In the genomic region with DNA sequence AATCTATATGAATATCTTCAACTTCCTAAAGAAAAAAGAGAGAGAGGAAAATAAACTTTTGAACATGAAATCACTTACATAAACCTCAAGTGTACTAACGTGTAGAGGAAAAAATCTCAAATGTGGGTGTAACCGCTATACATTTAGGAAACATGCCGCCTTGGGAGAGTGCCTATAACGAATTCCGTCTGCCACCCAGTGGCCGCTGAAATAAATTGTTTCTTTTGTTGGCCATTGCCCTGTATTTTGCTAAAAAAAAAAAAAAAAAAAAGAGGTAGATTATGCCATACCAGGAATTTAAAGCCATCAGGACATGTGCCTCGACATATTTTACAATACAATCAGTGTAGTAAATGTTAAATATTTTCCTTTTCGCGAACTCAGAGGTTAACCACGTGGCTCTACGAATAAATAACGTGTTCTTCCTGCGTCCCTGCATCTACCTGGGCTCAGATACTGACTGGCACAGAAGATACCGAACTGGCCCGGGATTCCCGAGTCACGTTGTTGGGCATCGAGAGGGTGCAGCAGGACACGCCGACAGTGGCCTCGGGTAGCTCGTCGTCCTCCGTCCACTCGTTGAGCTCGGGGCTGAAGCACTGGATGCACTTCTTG, we compare ENCODE assay signal across 8 cellular contexts. TPM values are rescaled to one million over a fixed set of nuclear protein-coding genes. Genes with fewer than 3 reads are reported as not detected.
A peak's percentile ranks its signal among the peaks of the same experiment; 100 is the strongest.
DNase-seq lines count a peak whose midpoint lies in the region; ATAC-seq and TF ChIP-seq lines count a peak whose summit lies in the region.

No MANE protein-coding gene starts in this region.

- H2AFZ ChIP-seq in Loucy (ENCODE audit: low read length): peak overlapping the region; percentile 100

- peaks cover 11% of the 10 kb centered on the region for H3K36me3 Mint-ChIP-seq in Caco-2 (ENCODE audit: insufficient read depth, unreplicated experiment)
- H3K36me3 Mint-ChIP-seq in activated naive CD4-positive, alpha-beta T cell treated with anti-CD3 and anti-CD28 coated beads for 36 hours (ENCODE audit: low read depth): no peaks in the 10 kb centered on the region

- in situ Hi-C loops in transverse colon (cut with MboI; ENCODE audit: low pct_ligation_motif_present in 1 of 4, low pct_unique_long_range_greater_than_20kb in 1 of 4, low sequenced_read_pairs in 3 of 4): loop anchor here in 1 of 4 donors (25.0 kb wide), 1 partner anchor 114 kb away; a partner anchor contains a TSS

- no peak overlapping the region for H3K27ac ChIP-seq in ovary
- H3K27ac ChIP-seq in transverse colon: peak overlapping the region; percentile 74 to 90 (median 82)

- peak; percentile 81 to 83 for DNase-seq in Caco-2
- DNase-seq in SIG-M5 treated with dmso at 0.1 percent for 504 hours (lab: John Stamatoyannopoulos, UW; ENCODE audit: unreplicated experiment): peak; percentile 82
- peak; percentile 84 for DNase-seq in activated naive CD4-positive, alpha-beta T cell treated with anti-CD3 and anti-CD28 coated beads for 36 hours
- peak; percentile 77 for DNase-seq in glomerular visceral epithelial cell (ENCODE audit: extremely low spot score)
- peak; percentile 32 to 55 (median 46) for DNase-seq in ovary
- peak; percentile 84 for DNase-seq in transverse colon

- H3K4me1 Mint-ChIP-seq in Caco-2 (ENCODE audit: low read depth, unreplicated experiment): peaks cover 10% of the 10 kb centered on the region
- peaks cover 28% of the 10 kb centered on the region for H3K4me1 Mint-ChIP-seq in activated naive CD4-positive, alpha-beta T cell treated with anti-CD3 and anti-CD28 coated beads for 36 hours (ENCODE audit: low read depth)

- H3F3A ChIP-seq in Loucy (ENCODE audit: low read depth): no peaks in the 10 kb centered on the region

- no peaks in the 10 kb centered on the region for H4K20me1 ChIP-seq in Loucy (ENCODE audit: insufficient read depth, low read length, poor library complexity, severe bottlenecking)

- TF ChIP-seq EP300 in ovary (IDR thresholded peaks at IDR 0.05) (no peak), transverse colon (IDR thresholded peaks at IDR 0.05; ENCODE audit: low read depth) (no peak)

- no peaks in the 10 kb centered on the region for H3K36me3 ChIP-seq in Caco-2 (ENCODE audit: control insufficient read depth, insufficient read depth, low read length)
- H3K36me3 ChIP-seq in Loucy (ENCODE audit: insufficient read depth, low read length): no peaks in the 10 kb centered on the region
- H3K36me3 ChIP-seq in ovary: no peaks in the 10 kb centered on the region
- no peaks in the 10 kb centered on the region for H3K36me3 ChIP-seq in transverse colon

- no peaks in the 10 kb centered on the region for H3K9me3 ChIP-seq in Caco-2
- no peaks in the 10 kb centered on the region for H3K9me3 ChIP-seq in Loucy (ENCODE audit: insufficient read depth, low read depth, low read length)
- no peaks in the 10 kb centered on the region for H3K9me3 ChIP-seq in ovary
- H3K9me3 ChIP-seq in transverse colon: no peaks in the 10 kb centered on the region

- H3K9me3 Mint-ChIP-seq in Caco-2 (ENCODE audit: unreplicated experiment): no peaks in the 10 kb centered on the region
- no peaks in the 10 kb centered on the region for H3K9me3 Mint-ChIP-seq in activated naive CD4-positive, alpha-beta T cell treated with anti-CD3 and anti-CD28 coated beads for 36 hours

- H3K4me3 Mint-ChIP-seq in Caco-2 (ENCODE audit: unreplicated experiment): peak overlapping the region; percentile 99
- peak overlapping the region; percentile 85 for H3K4me3 Mint-ChIP-seq in activated naive CD4-positive, alpha-beta T cell treated with anti-CD3 and anti-CD28 coated beads for 36 hours

- H3K4me3 ChIP-seq in Caco-2 (ENCODE audit: low read depth, low read length): peak overlapping the region; percentile 53
- H3K4me3 ChIP-seq in Loucy (ENCODE audit: low read length, poor library complexity, severe bottlenecking): peak overlapping the region; percentile 91
- peak overlapping the region; percentile 47 for H3K4me3 ChIP-seq in ovary
- H3K4me3 ChIP-seq in transverse colon: peak overlapping the region; percentile 10 to 70 (median 46)

- TF ChIP-seq POLR2A in ovary (IDR thresholded peaks at IDR 0.05) (no peak), transverse colon (IDR thresholded peaks at IDR 0.05) (no peak)

- peak overlapping the region; percentile 99 for H3K27ac Mint-ChIP-seq in Caco-2 (ENCODE audit: unreplicated experiment)
- H3K27ac Mint-ChIP-seq in activated naive CD4-positive, alpha-beta T cell treated with anti-CD3 and anti-CD28 coated beads for 36 hours: no peak overlapping the region

- no peaks in the 10 kb centered on the region for H3K27me3 Mint-ChIP-seq in Caco-2 (ENCODE audit: insufficient read depth, unreplicated experiment)
- no peaks in the 10 kb centered on the region for H3K27me3 Mint-ChIP-seq in activated naive CD4-positive, alpha-beta T cell treated with anti-CD3 and anti-CD28 coated beads for 36 hours (ENCODE audit: low read depth)

- H3K27me3 ChIP-seq in Caco-2 (replicated peaks; ENCODE audit: control insufficient read depth, insufficient read depth, low read length): no peaks in the 10 kb centered on the region
- no peaks in the 10 kb centered on the region for H3K27me3 ChIP-seq in Loucy (ENCODE audit: insufficient read depth, low read length, poor library complexity, severe bottlenecking)
- H3K27me3 ChIP-seq in ovary: no peaks in the 10 kb centered on the region
- no peaks in the 10 kb centered on the region for H3K27me3 ChIP-seq in transverse colon

- BruUV-seq in Caco-2 (replicated peaks; lab: Mats Ljungman, UMichigan): no TSS peak

- intact Hi-C loops in Caco-2 (cut with micrococcal nuclease; ENCODE audit: unreplicated experiment) (loop anchor here (1.0 kb wide), 3 partner anchors 36 to 158 kb away; a partner anchor contains a TSS), ovary (cut with DNase I) (loop anchor here in 3 of 4 donors (5.0 to 10.0 kb wide), 3 partner anchors 104 to 136 kb away; a partner anchor contains a TSS), transverse colon (cut with DNase I; ENCODE audit: low total_unique reads) (loop anchor here (2.0 to 10.0 kb wide), 2 partner anchors 106 to 146 kb away; a partner anchor contains a TSS)
- intact Hi-C loops in activated naive CD4-positive, alpha-beta T cell treated with anti-CD3 and anti-CD28 coated beads for 36 hours (cut with micrococcal nuclease): loop anchor here (1.0 to 5.0 kb wide), 5 partner anchors 107 to 304 kb away; a partner anchor contains a TSS

- CTCF ChIA-PET in Caco-2 (lab: Charles Lee): interaction anchor here (0.6 to 1.9 kb wide), 17 partner anchors 19 to 927 kb away, joined by 3 to 29 read pairs (median 5); a partner anchor contains a TSS
- CTCF ChIA-PET in activated naive CD4-positive, alpha-beta T cell treated with anti-CD3 and anti-CD28 coated beads for 36 hours (lab: Charles Lee): interaction anchor here (0.5 to 4.7 kb wide), 24 partner anchors 10 to 440 kb away, joined by 3 to 90 read pairs (median 4); a partner anchor contains a TSS

- peak overlapping the region; percentile 84 for H3K9ac ChIP-seq in Loucy (ENCODE audit: low read depth, low read length, poor library complexity, severe bottlenecking)

- H3K79me2 ChIP-seq in Loucy (ENCODE audit: insufficient read depth, low read length): no peaks in the 10 kb centered on the region

- 2 to 4% (median 3%) methylated on average over 26 of the region's 26 CpGs for WGBS in ovary, 3 donors
- WGBS in transverse colon (ENCODE audit: low coverage in 1 of 2), 2 donors: 2 to 7% methylated on average over 6 to 26 of the region's 26 CpGs

- peaks cover 6% of the 10 kb centered on the region; the same call in 1 of the 2 replicates for H3K4me1 ChIP-seq in Caco-2
- H3K4me1 ChIP-seq in Loucy (ENCODE audit: insufficient read depth, low read length, poor library complexity, severe bottlenecking): peaks cover 49% of the 10 kb centered on the region
- H3K4me1 ChIP-seq in ovary (ENCODE audit: insufficient read depth): peaks cover 7% of the 10 kb centered on the region
- H3K4me1 ChIP-seq in transverse colon: peaks cover 0 to 13% (median 5%) of the 10 kb centered on the region in 4 donors

- H3K9me2 ChIP-seq in Loucy (replicated peaks; ENCODE audit: low read depth, low read length): no peaks in the 10 kb centered on the region

- peak; percentile 29 for ATAC-seq in GM21619 (IDR thresholded peaks at IDR 0.05; ENCODE audit: unreplicated experiment)

- TF ChIP-seq CTCF in Caco-2 (IDR thresholded peaks at IDR 0.05; ENCODE audit: insufficient read depth in 1 of 2, low read depth in 1 of 2, low read length in 1 of 2, severe bottlenecking in 1 of 2, unreplicated experiment in 1 of 2) (peak; percentile 25 to 60), Loucy (conservative IDR thresholded peaks at IDR 0.05; ENCODE audit: low read length) (peak; percentile 61), ovary (IDR thresholded peaks at IDR 0.05) (peak in 1 of 3 donors; percentile 26), transverse colon (IDR thresholded peaks at IDR 0.05) (peak; percentile 33 to 51 (median 49))

- POLR2A ChIA-PET in Caco-2 (lab: Charles Lee): interaction anchor here (0.5 to 1.8 kb wide), 7 partner anchors 18 to 158 kb away, joined by 4 to 18 read pairs (median 6); a partner anchor contains a TSS

- peak overlapping the region; percentile 97 for H3K4me2 ChIP-seq in Loucy (ENCODE audit: low read depth, low read length, poor library complexity, severe bottlenecking)

RNA-seq across cellular contexts. Expression of a gene that starts 14.3 kb away (rescaled TPM):
- 1.00 and 1.0 TPM in 2 replicates for total RNA-seq in Caco-2 (2022)
- total RNA-seq in activated naive CD4-positive, alpha-beta T cell treated with anti-CD3 and anti-CD28 coated beads for 36 hours: under 1 TPM; 0.10 to 0.15 TPM
- 1 to 10 TPM in 1 of 7 donors, under 1 TPM in 6; 0.12 to 2.0 (median 0.76) TPM for total RNA-seq in ovary
- under 1 TPM; 0.08 to 0.27 TPM for polyA plus RNA-seq in ovary
- total RNA-seq in transverse colon: 1 to 10 TPM in 1 of 4 donors, under 1 TPM in 1, not detected in 2; 0.41 to 1.3 TPM

Comparison
In these comparisons a context has a peak if more than half of its experiments do, and no peak if none do; other contexts are left out.
1. H3K27ac ChIP-seq: peak in transverse colon (4 of 4); none in ovary (0 of 2).
2. Peak in every context shown above with its lines, with median percentiles within 50 percentile points of each other: DNase-seq and H3K4me3 ChIP-seq.